Comparison of ENCODE assay signal across 8 cellular contexts in genomic region chr17:44672479-44673093, GRCh38. TPM values are rescaled to one million over a fixed set of nuclear protein-coding genes. Genes with fewer than 3 reads are reported as not detected.
DNase-seq lines count a peak whose midpoint lies in the region; ATAC-seq and TF ChIP-seq lines count a peak whose summit lies in the region.

No MANE protein-coding gene starts in this region.

- H3K27me3 ChIP-seq in A673 (replicated peaks; ENCODE audit: insufficient read depth, low read depth, low read length, poor library complexity) = no peaks in the 10 kb centered on the region
- H3K27me3 ChIP-seq in gastrocnemius medialis = no peaks in the 10 kb centered on the region

- ATAC-seq in gastrocnemius medialis (no peak), GM21381 (IDR thresholded peaks at IDR 0.05; ENCODE audit: unreplicated experiment) (no peak), HG03571 (IDR thresholded peaks at IDR 0.05; ENCODE audit: unreplicated experiment) (no peak)

- intact Hi-C loops in A673 (cut with micrococcal nuclease; ENCODE audit: unreplicated experiment) = loop anchor here (10.0 kb wide), 1 partner anchor 138 kb away; no protein-coding TSS in a partner anchor
- intact Hi-C loops in gastrocnemius medialis (cut with DNase I; ENCODE audit: low total_unique reads) = no loop called here

- BruUV-seq in A673 (replicated peaks; lab: Mats Ljungman, UMichigan) = no TSS peak

- POLR2A ChIA-PET in A673 (lab: Charles Lee; ENCODE audit: low non-redundant PET) = no interaction called here

- CTCF ChIA-PET in A673 (lab: Charles Lee) = no interaction called here

- H3K4me3 ChIP-seq in A673 (ENCODE audit: low read depth, low read length, poor library complexity, severe bottlenecking) = no peak overlapping the region
- H3K4me3 ChIP-seq in fibroblast of the aortic adventitia (ENCODE audit: low read depth, low read length) = no peak overlapping the region
- no peak overlapping the region for H3K4me3 ChIP-seq in gastrocnemius medialis

- H3K27ac ChIP-seq in A673 (ENCODE audit: low read depth, low read length, poor library complexity, severe bottlenecking) (no peak overlapping the region), gastrocnemius medialis (no peak overlapping the region)

- H3K4me1 ChIP-seq in A673 (ENCODE audit: insufficient read depth, low read length, poor library complexity, severe bottlenecking) = no peaks in the 10 kb centered on the region
- no peaks in the 10 kb centered on the region for H3K4me1 ChIP-seq in gastrocnemius medialis

- DNase-seq in A673 (ENCODE audit: low spot score) (peak; percentile 9), GM13976 (ENCODE audit: low spot score) (no peak), SIG-M5 (lab: John Stamatoyannopoulos, UW) (peak; percentile 7), fibroblast of the aortic adventitia (ENCODE audit: low read depth) (peak; percentile 55), gastrocnemius medialis (no peak), T-helper 1 cell (no peak)

- no peaks in the 10 kb centered on the region for H3K9me3 ChIP-seq in A673 (ENCODE audit: low read depth, low read length, poor library complexity, severe bottlenecking)
- no peaks in the 10 kb centered on the region for H3K9me3 ChIP-seq in gastrocnemius medialis

- H3K36me3 ChIP-seq in A673 (ENCODE audit: insufficient read depth, low read length, poor library complexity, severe bottlenecking) (no peaks in the 10 kb centered on the region), gastrocnemius medialis (no peaks in the 10 kb centered on the region)

- in situ Hi-C loops in GM13976 (cut with MboI; ENCODE audit: low sequenced_read_pairs, unreplicated experiment) = no loop called here
- in situ Hi-C loops in gastrocnemius medialis (cut with MboI; ENCODE audit: low sequenced_read_pairs in 4 of 4) = no loop called here

- peak; percentile 56 for TF ChIP-seq CTCF in A673 (conservative IDR thresholded peaks at IDR 0.05; ENCODE audit: low read depth, low read length)
- peak; percentile 17 for TF ChIP-seq CTCF in GM13976 (IDR thresholded peaks at IDR 0.05; ENCODE audit: borderline replicate concordance, control extremely low read depth, extremely low read depth, insufficient read depth, missing control alignments)
- TF ChIP-seq CTCF in fibroblast of the aortic adventitia (IDR thresholded peaks at IDR 0.05; ENCODE audit: insufficient read depth, low read length) = peak; percentile 76
- TF ChIP-seq CTCF in gastrocnemius medialis (IDR thresholded peaks at IDR 0.05 in 4 of 5, conservative IDR thresholded peaks at IDR 0.05 in 1 of 5) = peak in 1 of 5 experiments; percentile 30

- no peak for TF ChIP-seq POLR2A in gastrocnemius medialis (IDR thresholded peaks at IDR 0.05)

RNA-seq across cellular contexts. Expression of gene MEIOC, which starts 16.3 kb away (rescaled TPM):
- total RNA-seq in A673 (2021) (0.44 TPM in 1 of 2 replicates, not detected in the other), fibroblast of the aortic adventitia (ENCODE audit: low replicate concordance) (0.18 TPM in 1 of 2 replicates, not detected in the other), gastrocnemius medialis (not detected)

RNA-seq across cellular contexts. Expression of gene CCDC43, which starts 17.0 kb away (rescaled TPM):
- total RNA-seq in A673 (2021) = 20.3 and 21.1 TPM in 2 replicates
- 33.4 and 50.7 TPM in 2 replicates for total RNA-seq in fibroblast of the aortic adventitia (ENCODE audit: low replicate concordance)
- 10 to 100 TPM; 44.3 to 54.3 (median 51.5) TPM for total RNA-seq in gastrocnemius medialis

RNA-seq across cellular contexts. Expression of gene DBF4B, which starts 35.9 kb away (rescaled TPM):
- total RNA-seq in A673 (2021) (20.5 and 24.0 TPM in 2 replicates), fibroblast of the aortic adventitia (ENCODE audit: low replicate concordance) (4.9 and 5.2 TPM in 2 replicates), gastrocnemius medialis (1 to 10 TPM in 3 of 4 donors, under 1 TPM in 1; 0.63 to 2.9 (median 1.7) TPM)

Comparison
In these comparisons a context has a peak if more than half of its experiments do, and no peak if none do; other contexts are left out.
1. DNase-seq: peak in A673 (single experiment), SIG-M5 (single experiment) and fibroblast of the aortic adventitia (single experiment); none in GM13976 (single experiment), gastrocnemius medialis (0 of 2) and T-helper 1 cell (0 of 5).